20 cellular contexts compared by ENCODE assay signal in the genomic region with DNA sequence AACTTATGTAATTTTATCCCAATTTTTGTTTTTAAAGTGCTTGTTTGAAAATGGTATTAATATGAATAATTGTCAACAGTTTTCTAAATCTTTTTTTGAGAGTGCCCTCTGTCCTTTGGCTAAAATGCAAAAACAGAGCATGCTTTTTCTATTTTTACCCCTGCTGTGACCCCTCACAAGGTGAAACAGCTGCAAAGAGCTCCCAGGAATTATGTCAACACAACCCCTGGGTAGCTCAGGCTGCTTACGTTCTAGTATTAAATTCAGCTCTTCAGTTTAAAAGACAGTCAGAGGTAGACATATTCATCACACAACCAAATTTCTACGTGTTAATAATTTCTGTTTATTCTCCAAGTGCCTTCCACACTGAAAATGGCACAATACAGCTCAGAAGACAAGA.
"Had no signal": no experiment of that assay in that cellular context is flagged by ENCODE, and none has a peak within 500 bp of the region (broad histone marks: within the 10 kb centered on the region; RNA-seq: fewer than 3 reads in every experiment).

No MANE protein-coding gene starts in this region.

- H3K9me3 ChIP-seq: adrenal gland, gastroesophageal sphincter, mucosa of descending colon, neutrophil, thyroid gland had no signal

- H3K4me1 ChIP-seq: adrenal gland, left lung, parathyroid adenoma, thyroid gland had no signal

- H3K27ac ChIP-seq: adrenal gland, gastroesophageal sphincter, hepatocyte, left lung, neutrophil, parathyroid adenoma, thyroid gland had no signal

- H3K4me2 ChIP-seq: hepatocyte had no signal

- H2AFZ ChIP-seq: hepatocyte, parathyroid adenoma had no signal

- H3K4me3 ChIP-seq: adrenal gland, gastroesophageal sphincter, hepatocyte, left lung, mucosa of descending colon, thyroid gland had no signal

- H3K9ac ChIP-seq: parathyroid adenoma had no signal

- ATAC-seq: activated CD8-positive, alpha-beta T cell treated with anti-CD3 and anti-CD28 coated beads for 36 hours; gastroesophageal sphincter; left lung; mucosa of descending colon; naive thymus-derived CD8-positive, alpha-beta T cell; stimulated activated naive B cell treated with anti-CD40 and anti-IgM and Interleukin-4, amounts not matched to agents 10 μg/mL and 1 μg/mL and 100 μg/mL, for 72 hours had no signal

- H3K36me3 ChIP-seq: adrenal gland, gastroesophageal sphincter, left lung, neutrophil, thyroid gland had no signal

- DNase-seq: activated CD4-positive, alpha-beta T cell treated with anti-CD3 and anti-CD28 coated beads for 4 hours; activated CD8-positive, alpha-beta memory T cell treated with anti-CD3 and anti-CD28 coated beads, Interleukin-2, amount 50 U/mL, for 4 hours; activated CD8-positive, alpha-beta T cell treated with anti-CD3 and anti-CD28 coated beads for 36 hours; activated effector memory CD4-positive, alpha-beta T cell treated with anti-CD3 and anti-CD28 coated beads, Interleukin-2, amount 50 U/mL, for 16 hours; activated T-cell treated with anti-CD3 and anti-CD28 coated beads, Interleukin-2, amount 50 U/mL, for 48 hours; adrenal gland; caudate nucleus; erythroblast; islet precursor cell; left lung; mucosa of descending colon; naive thymus-derived CD8-positive, alpha-beta T cell; stimulated activated CD4-positive, alpha-beta T cell treated with anti-CD3 and anti-CD28 coated beads, Interleukin-15, amount 100 ng/mL, for 24 hours; stimulated activated CD4-positive, alpha-beta T cell treated with anti-CD3 and anti-CD28 coated beads, Interleukin-4, amount 100 ng/mL, for 1 hour; stimulated activated naive B cell treated with anti-CD40 and anti-IgM and Interleukin-4, amounts not matched to agents 10 μg/mL and 1 μg/mL and 100 μg/mL, for 72 hours; thyroid gland had no signal

- H3K27me3 ChIP-seq: adrenal gland, gastroesophageal sphincter, hepatocyte, left lung, neutrophil, thyroid gland had no signal

- H3K79me2 ChIP-seq: hepatocyte, parathyroid adenoma had no signal
